9 cellular contexts compared by ENCODE assay signal in the genomic region with DNA sequence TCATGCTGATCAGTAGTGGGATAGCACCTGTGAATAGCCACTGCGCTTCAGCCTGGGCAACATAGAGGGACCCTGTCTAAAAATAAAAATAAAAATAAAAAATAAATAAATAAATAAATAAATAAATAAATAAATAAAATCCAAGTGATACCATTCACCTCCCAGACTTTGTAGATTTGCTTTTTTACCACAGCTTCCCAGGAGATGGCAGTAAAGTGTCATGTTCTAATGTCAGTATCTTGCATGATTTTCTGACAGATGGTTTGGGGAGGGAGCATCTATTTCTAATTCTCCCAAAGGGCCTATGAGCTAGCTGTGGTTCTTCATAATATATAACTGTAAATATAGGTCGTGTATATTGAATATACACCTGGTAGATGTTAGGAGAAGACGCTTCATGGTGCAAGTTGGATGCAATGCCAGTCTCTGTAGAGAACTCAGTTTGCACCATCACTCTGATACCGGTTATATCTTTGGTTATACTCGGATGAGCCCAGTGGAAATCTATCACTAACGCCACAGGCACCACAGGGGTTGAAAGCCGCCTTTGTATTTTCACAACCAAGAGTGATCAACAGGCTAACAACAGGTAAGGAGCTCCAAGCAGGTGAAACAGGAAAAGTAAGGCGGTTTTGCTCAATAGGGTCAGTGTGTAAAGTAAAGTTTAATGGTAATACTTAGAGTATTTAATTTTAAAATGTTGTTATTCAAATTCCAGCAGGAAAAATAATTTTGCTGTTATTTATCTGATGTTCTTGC. TPM values are rescaled to one million over a fixed set of nuclear protein-coding genes. Genes with fewer than 3 reads are reported as not detected.
A peak's percentile ranks its signal among the peaks of the same experiment; 100 is the strongest.
DNase-seq lines count a peak whose midpoint lies in the region; ATAC-seq and TF ChIP-seq lines count a peak whose summit lies in the region.
"Had no signal": no experiment of that assay in that cellular context is flagged by ENCODE, and none has a peak within 500 bp of the region (broad histone marks: within the 10 kb centered on the region; RNA-seq: fewer than 3 reads in every experiment).

No MANE protein-coding gene starts in this region.

- POLR2A ChIA-PET in T-cell (lab: Charles Lee) = interaction anchor here in 1 of 2 donors (0.9 kb wide), 1 partner anchor 233 kb away, joined by 4 read pairs; the partner anchor contains the start of genes POLR2I and TBCB

- no peak overlapping the region for H3K4me3 Mint-ChIP-seq in T-cell

- peaks cover 14 to 19% of the 10 kb centered on the region in 2 donors for H3K27me3 Mint-ChIP-seq in T-cell

- peaks cover 9 to 20% (median 11%) of the 10 kb centered on the region in 3 donors for H3K4me1 Mint-ChIP-seq in T-cell

- H3K9ac ChIP-seq in fibroblast of lung (ENCODE audit: insufficient read depth, low read length) = no peak overlapping the region

- no peak overlapping the region for H2AFZ ChIP-seq in fibroblast of lung (ENCODE audit: low read length)
- H2AFZ ChIP-seq in osteoblast (ENCODE audit: low read length) = no peak overlapping the region

- H3K36me3 ChIP-seq in fibroblast of lung (ENCODE audit: control insufficient read depth, insufficient read depth, low read length) (no peaks in the 10 kb centered on the region), osteoblast (ENCODE audit: insufficient read depth, low read length) (peaks cover 2% of the 10 kb centered on the region)

- H3K27me3 ChIP-seq in fibroblast of lung (ENCODE audit: control insufficient read depth, insufficient read depth, low read length) = no peaks in the 10 kb centered on the region
- no peaks in the 10 kb centered on the region for H3K27me3 ChIP-seq in osteoblast (ENCODE audit: insufficient read depth, low read length)

- TF ChIP-seq CTCF in AG09309 (IDR thresholded peaks at IDR 0.05; ENCODE audit: control insufficient read depth, insufficient read depth, low read depth, low read length, missing control alignments) (peak; percentile 61), fibroblast of lung (conservative IDR thresholded peaks at IDR 0.05 in 1 of 2, IDR thresholded peaks at IDR 0.05 in 1 of 2; ENCODE audit: low read depth in 1 of 2, low read length in 2 of 2) (peak; percentile 43 to 53), osteoblast (IDR thresholded peaks at IDR 0.05; ENCODE audit: extremely low read depth, low read depth, low read length) (peak; percentile 47)

- H3K79me2 ChIP-seq in fibroblast of lung (ENCODE audit: control insufficient read depth, insufficient read depth, low read length) = no peaks in the 10 kb centered on the region
- no peaks in the 10 kb centered on the region for H3K79me2 ChIP-seq in osteoblast (ENCODE audit: insufficient read depth, low read length)

- H3K27ac ChIP-seq in fibroblast of lung (ENCODE audit: insufficient read depth, low read length) = no peak overlapping the region
- H3K27ac ChIP-seq in osteoblast (ENCODE audit: low read depth, low read length) = no peak overlapping the region

- CTCF ChIA-PET in T-cell (lab: Charles Lee) = interaction anchor here (0.6 to 4.0 kb wide), 8 partner anchors 12 to 134 kb away, joined by 3 to 24 read pairs (median 3); partner anchors contain the start of genes LIN37 (in 1 of the 2) and NFKBID (in 1 of the 2)

- H3K9me3 ChIP-seq in fibroblast of lung (ENCODE audit: control insufficient read depth, insufficient read depth, low read depth, low read length) (no peaks in the 10 kb centered on the region), osteoblast (ENCODE audit: low read depth, low read length) (no peaks in the 10 kb centered on the region)

- peak; percentile 54 to 65 (median 60) for ATAC-seq in T-cell (replicated peaks in 1 of 4)
- no peak for ATAC-seq in HG02970 (IDR thresholded peaks at IDR 0.05; ENCODE audit: low FRiP score, unreplicated experiment)

- H4K20me1 ChIP-seq in fibroblast of lung (ENCODE audit: control insufficient read depth, extremely low read depth, insufficient read depth, low read length) (no peaks in the 10 kb centered on the region), osteoblast (ENCODE audit: insufficient read depth, low read length) (peaks cover 2% of the 10 kb centered on the region)

- H3K27ac Mint-ChIP-seq in T-cell = peak overlapping the region in 1 of 2 donors; percentile 31

- DNase-seq in AG09309 (ENCODE audit: low read depth) (peak; percentile 66), GM04504 (ENCODE audit: low read depth) (peak; percentile 79), NCI-H146 (lab: John Stamatoyannopoulos, UW) (peak; percentile 62), T-cell (peak in 15 of 34 experiments; percentile 18 to 61 (median 36)), fibroblast of lung (ENCODE audit: low read depth in 2 of 2) (peak; percentile 65 to 87), osteoblast (ENCODE audit: insufficient read length, low spot score, missing footprints) (peak; percentile 94)
- no peak for DNase-seq in activated CD8-positive, alpha-beta memory T cell treated with anti-CD3 and anti-CD28 coated beads, Interleukin-2, amount 50 U/mL, for 4 hours

- H3K4me3 ChIP-seq in AG09309 (ENCODE audit: control insufficient read depth, low read depth, low read length) (no peak overlapping the region), fibroblast of lung (replicated peaks in 1 of 4; ENCODE audit: control extremely low read depth in 1 of 4, insufficient read depth in 1 of 4, low read depth in 3 of 4, low read length in 4 of 4) (no peak overlapping the region), osteoblast (ENCODE audit: insufficient read depth, low read length) (no peak overlapping the region)

- H3K4me2 ChIP-seq in fibroblast of lung (ENCODE audit: extremely low read depth, insufficient read depth, low read length) (no peak overlapping the region), osteoblast (ENCODE audit: insufficient read depth, low read length) (no peak overlapping the region)

- H3K4me1 ChIP-seq in fibroblast of lung (ENCODE audit: control insufficient read depth, extremely low read depth, insufficient read depth, low read length) = no peaks in the 10 kb centered on the region
- H3K4me1 ChIP-seq in osteoblast (ENCODE audit: insufficient read depth, low read length) = peaks cover 3% of the 10 kb centered on the region

- H3K9me3 Mint-ChIP-seq in T-cell = no peaks in the 10 kb centered on the region

- H3K36me3 Mint-ChIP-seq in T-cell = peaks cover 10% of the 10 kb centered on the region

RNA-seq across cellular contexts. Expression of gene APLP1, which starts 13.9 kb away (rescaled TPM):
- total RNA-seq in T-cell (1 to 10 TPM in 1 of 5 donors, under 1 TPM in 3, not detected in 1; 0.15 to 1.3 (median 0.33) TPM), fibroblast of lung (0.99 and 2.6 TPM in 2 replicates), osteoblast (2.1 and 3.6 TPM in 2 replicates)
- 3.7 and 4.1 TPM in 2 replicates for polyA plus RNA-seq in fibroblast of lung
- polyA plus RNA-seq in fibroblast of lung (2012) = 7.0 and 7.5 TPM in 2 replicates
- 0.47 and 3.3 TPM in 2 replicates for polyA minus RNA-seq in fibroblast of lung (ENCODE audit: low replicate concordance)
- total RNA-seq: mononuclear cell had no signal

RNA-seq across cellular contexts. Expression of gene NFKBID, which starts 18.1 kb away (rescaled TPM):
- total RNA-seq in T-cell (10 to 100 TPM; 45.1 to 78.3 (median 51.4) TPM), fibroblast of lung (2.3 and 2.6 TPM in 2 replicates), osteoblast (4.4 and 5.8 TPM in 2 replicates)
- 1.2 and 2.4 TPM in 2 replicates for polyA plus RNA-seq in fibroblast of lung
- 2.3 and 2.8 TPM in 2 replicates for polyA plus RNA-seq in fibroblast of lung (2012)
- 1.8 and 7.1 TPM in 2 replicates for polyA minus RNA-seq in fibroblast of lung (ENCODE audit: low replicate concordance)

RNA-seq across cellular contexts. Expression of gene HCST, which starts 20.1 kb away (rescaled TPM):
- total RNA-seq in T-cell (100 to 1,000 TPM in 2 of 5 donors, 10 to 100 TPM in 3; 60.1 to 165 (median 77.2) TPM), fibroblast of lung (1.0 and 2.0 TPM in 2 replicates), osteoblast (0.36 and 1.5 TPM in 2 replicates)
- 0.14 and 0.16 TPM in 2 replicates for polyA plus RNA-seq in fibroblast of lung
- polyA plus RNA-seq in fibroblast of lung (2012) = 0.73 and 0.76 TPM in 2 replicates
- polyA minus RNA-seq in fibroblast of lung (ENCODE audit: low replicate concordance) = 3.5 TPM in 1 of 2 replicates, not detected in the other

RNA-seq across cellular contexts. Expression of gene KIRREL2, which starts 25.5 kb away (rescaled TPM):
- total RNA-seq in T-cell (under 1 TPM; 0.16 to 0.28 (median 0.25) TPM), fibroblast of lung (under 0.01 TPM in 1 of 2 replicates, not detected in the other), osteoblast (not detected in 2 replicates)
- not detected in 2 replicates for polyA plus RNA-seq in fibroblast of lung
- polyA plus RNA-seq in fibroblast of lung (2012) = not detected in 2 replicates
- polyA minus RNA-seq in fibroblast of lung (ENCODE audit: low replicate concordance) = not detected in 2 replicates

RNA-seq across cellular contexts. Expression of gene TYROBP, which starts 25.8 kb away (rescaled TPM):
- 1 to 10 TPM; 2.3 to 7.0 (median 2.9) TPM for total RNA-seq in T-cell
- total RNA-seq in fibroblast of lung = 0.26 TPM in 1 of 2 replicates, not detected in the other
- polyA plus RNA-seq in fibroblast of lung = not detected in 2 replicates
- 0.31 TPM in 1 of 2 replicates, not detected in the other for polyA plus RNA-seq in fibroblast of lung (2012)
- not detected in 2 replicates for polyA minus RNA-seq in fibroblast of lung (ENCODE audit: low replicate concordance)
- 0.36 TPM in 1 of 2 replicates, not detected in the other for total RNA-seq in osteoblast

Comparison
In these comparisons a context has a peak if more than half of its experiments do, and no peak if none do; other contexts are left out.
1. RNA of gene HCST, which starts 20.1 kb away (total RNA-seq): 60.1 to 165 TPM in T-cell; 1.0 to 2.0 TPM in fibroblast of lung and 0.36 to 1.5 TPM in osteoblast; every median in the first group is over 10 times any median in the second.
2. Peak in every context shown above with its lines, with median percentiles within 50 percentile points of each other: CTCF ChIP-seq.